Comparison of ENCODE assay signal across 8 cellular contexts in the genomic region with DNA sequence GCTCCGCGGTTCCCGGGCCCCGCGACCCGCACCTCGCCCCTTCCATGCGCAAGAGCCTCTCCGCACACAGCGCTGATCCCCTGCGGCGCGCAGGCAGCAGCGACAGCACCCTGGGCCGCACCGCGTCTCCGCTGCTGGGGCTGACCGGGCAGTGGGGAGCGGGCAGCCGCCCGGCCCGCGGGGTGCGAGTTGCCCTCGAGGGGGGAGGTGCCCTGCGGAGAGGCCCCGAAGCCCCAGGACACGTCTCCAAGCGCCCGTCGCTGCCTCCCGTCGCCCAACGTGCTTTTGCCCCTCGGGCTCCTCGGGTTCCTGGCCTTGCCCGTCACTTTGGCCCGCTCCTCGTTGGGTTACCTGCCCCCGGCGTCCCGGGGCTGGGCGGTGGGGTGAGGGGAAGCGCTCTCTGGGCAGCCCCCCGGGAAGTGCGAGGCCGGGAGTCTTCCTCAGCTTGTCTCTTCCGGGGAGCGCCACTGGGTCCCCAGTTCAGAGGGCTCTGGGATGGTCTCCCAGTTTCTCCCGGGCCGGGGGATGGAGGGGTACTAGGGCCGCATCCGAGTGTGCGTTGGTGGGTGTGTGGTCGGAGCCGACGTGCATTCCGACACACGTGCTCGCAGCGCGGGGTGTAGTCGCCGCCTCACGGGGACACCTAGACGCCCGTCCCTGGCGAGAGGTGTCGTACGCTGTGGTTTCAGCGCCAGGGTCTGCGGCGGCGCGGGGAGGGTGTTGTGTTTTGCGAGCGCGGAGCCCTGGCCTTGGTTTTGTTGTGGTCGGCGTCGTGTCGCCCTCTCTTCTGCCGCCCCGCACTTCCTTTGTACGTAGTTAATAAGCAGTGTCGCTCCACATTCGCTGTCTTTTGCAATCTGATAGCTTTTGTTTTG. TPM values are rescaled to one million over a fixed set of nuclear protein-coding genes. Genes with fewer than 3 reads are reported as not detected.
A peak's percentile ranks its signal among the peaks of the same experiment; 100 is the strongest.
DNase-seq lines count a peak whose midpoint lies in the region; ATAC-seq and TF ChIP-seq lines count a peak whose summit lies in the region.

No MANE protein-coding gene starts in this region.

- 0% methylated on average over 14 to 26 of the region's 88 CpGs for WGBS in esophagus squamous epithelium, 2 donors
- WGBS in transverse colon (ENCODE audit: low coverage in 1 of 2), 2 donors = 3% methylated on average over 44 of the region's 88 CpGs; no CpG with 5 or more reads in 1 of the 2 donors

- H3K27ac Mint-ChIP-seq in natural killer cell = peak overlapping the region; percentile 91 to 99

- DNase-seq in BE2C (peak; percentile 44), MG63 (peak; percentile 27), esophagus squamous epithelium (lab: John Stamatoyannopoulos, UW) (no peak), natural killer cell (peak; percentile 75), transverse colon (peak; percentile 30), NCI-H2107 treated with DMSO at 0.1 percent for 48 hours (lab: John Stamatoyannopoulos, UW; ENCODE audit: unreplicated experiment) (no peak)
- peak; percentile 57 to 58 for DNase-seq in activated T-cell treated with anti-CD3 and anti-CD28 coated beads, Interleukin-2, amount 50 U/mL, for 48 hours

- ATAC-seq in natural killer cell (peak; percentile 27 to 44 (median 33)), GM18520 (IDR thresholded peaks at IDR 0.05; ENCODE audit: unreplicated experiment) (no peak)

- H3K27me3 Mint-ChIP-seq in natural killer cell (ENCODE audit: low read depth in 2 of 2) = peaks cover 27 to 45% of the 10 kb centered on the region in 2 donors

- H3K4me3 Mint-ChIP-seq in natural killer cell = peak overlapping the region; percentile 96

- no peaks in the 10 kb centered on the region for H3K36me3 Mint-ChIP-seq in natural killer cell

- no peak for TF ChIP-seq EP300 in transverse colon (IDR thresholded peaks at IDR 0.05; ENCODE audit: low read depth)

- no peaks in the 10 kb centered on the region for H3K9me3 ChIP-seq in BE2C
- H3K9me3 ChIP-seq in MG63 = no peaks in the 10 kb centered on the region
- no peaks in the 10 kb centered on the region for H3K9me3 ChIP-seq in esophagus squamous epithelium
- H3K9me3 ChIP-seq in transverse colon = no peaks in the 10 kb centered on the region

- H3K27ac ChIP-seq in esophagus squamous epithelium (peak overlapping the region; percentile 91 to 98 (median 96)), transverse colon (peak overlapping the region; percentile 95 to 98 (median 96))

- H3K4me1 ChIP-seq in BE2C = peaks cover 6% of the 10 kb centered on the region
- H3K4me1 ChIP-seq in esophagus squamous epithelium = peaks cover 0 to 69% (median 18%) of the 10 kb centered on the region in 3 donors
- H3K4me1 ChIP-seq in transverse colon = peaks cover 7 to 42% (median 12%) of the 10 kb centered on the region in 4 donors

- H3K27me3 ChIP-seq in BE2C (peaks cover 20% of the 10 kb centered on the region), MG63 (0 out of 2 replicates have a peak, but pooled peaks cover 4% of the 10 kb centered on the region), esophagus squamous epithelium (peaks cover 0 to 17% (median 0%) of the 10 kb centered on the region in 4 donors), transverse colon (peaks cover 9% of the 10 kb centered on the region)

- H3K9me3 Mint-ChIP-seq in natural killer cell = no peaks in the 10 kb centered on the region

- H3K36me3 ChIP-seq in BE2C (peaks cover 10% of the 10 kb centered on the region), MG63 (no peaks in the 10 kb centered on the region), esophagus squamous epithelium (no peaks in the 10 kb centered on the region), transverse colon (no peaks in the 10 kb centered on the region)

- peaks cover 41 to 42% of the 10 kb centered on the region in 2 donors for H3K4me1 Mint-ChIP-seq in natural killer cell

- TF ChIP-seq POLR2A in esophagus squamous epithelium (IDR thresholded peaks at IDR 0.05) (peak in 2 of 4 donors; percentile 30 to 41), transverse colon (IDR thresholded peaks at IDR 0.05) (peak; percentile 21)

- H3K4me3 ChIP-seq in BE2C (ENCODE audit: low read depth, low read length) = peak overlapping the region; percentile 95
- peak overlapping the region; percentile 69 for H3K4me3 ChIP-seq in MG63
- H3K4me3 ChIP-seq in esophagus squamous epithelium = peak overlapping the region; percentile 69 to 93 (median 82)
- H3K4me3 ChIP-seq in transverse colon = peak overlapping the region; percentile 62 to 90 (median 80)

- intact Hi-C loops in esophagus squamous epithelium (cut with DNase I) (loop anchor here (5.0 to 10.0 kb wide), 2 partner anchors 128 to 415 kb away; no protein-coding TSS in a partner anchor), natural killer cell (cut with micrococcal nuclease) (loop anchor here (5.0 kb wide), 2 partner anchors 127 to 302 kb away; no protein-coding TSS in a partner anchor), transverse colon (cut with DNase I; ENCODE audit: low total_unique reads) (loop anchor here (10.0 kb wide), 2 partner anchors 85 to 405 kb away; no protein-coding TSS in a partner anchor)

- in situ Hi-C loops in transverse colon (cut with MboI; ENCODE audit: low pct_ligation_motif_present in 1 of 4, low pct_unique_long_range_greater_than_20kb in 1 of 4, low sequenced_read_pairs in 3 of 4) = loop anchor here in 3 of 4 donors (10.0 to 25.0 kb wide), 2 partner anchors 135 to 412 kb away; no protein-coding TSS in a partner anchor

- TF ChIP-seq CTCF in BE2C (IDR thresholded peaks at IDR 0.05; ENCODE audit: low read depth, low read length) (no peak), esophagus squamous epithelium (IDR thresholded peaks at IDR 0.05) (no peak), natural killer cell (IDR thresholded peaks at IDR 0.05) (no peak), transverse colon (IDR thresholded peaks at IDR 0.05) (no peak)

RNA-seq across cellular contexts. Expression of a gene that starts 1.9 kb away (rescaled TPM):
- polyA plus RNA-seq in BE2C (2012; ENCODE audit: insufficient read depth, insufficient read length, low read depth) = 42.3 TPM
- total RNA-seq in MG63 (2014; rRNA removed; shearing (Covaris generic); ENCODE audit: low replicate concordance) = 2.5 and 24.6 TPM in 2 replicates
- total RNA-seq in esophagus squamous epithelium = 10 to 100 TPM; 20.5 to 54.8 (median 40.4) TPM
- total RNA-seq in natural killer cell = 10 to 100 TPM; 47.3 to 50.7 (median 49.0) TPM
- total RNA-seq in transverse colon = 100 to 1,000 TPM in 2 of 4 donors, 10 to 100 TPM in 2; 49.4 to 239 (median 109) TPM

Comparison
In these comparisons a context has a peak if more than half of its experiments do, and no peak if none do; other contexts are left out.
1. DNase-seq: peak in BE2C (single experiment), MG63 (single experiment), activated T-cell treated with anti-CD3 and anti-CD28 coated beads, Interleukin-2, amount 50 U/mL, for 48 hours (2 of 2), natural killer cell (single experiment) and transverse colon (single experiment); none in esophagus squamous epithelium (single experiment) and NCI-H2107 treated with DMSO at 0.1 percent for 48 hours (single experiment).
2. Peak in every context shown above with its lines, with median percentiles within 50 percentile points of each other: H3K4me3 ChIP-seq.